ENCODE assay signal across 1 cellular context in the genomic region with DNA sequence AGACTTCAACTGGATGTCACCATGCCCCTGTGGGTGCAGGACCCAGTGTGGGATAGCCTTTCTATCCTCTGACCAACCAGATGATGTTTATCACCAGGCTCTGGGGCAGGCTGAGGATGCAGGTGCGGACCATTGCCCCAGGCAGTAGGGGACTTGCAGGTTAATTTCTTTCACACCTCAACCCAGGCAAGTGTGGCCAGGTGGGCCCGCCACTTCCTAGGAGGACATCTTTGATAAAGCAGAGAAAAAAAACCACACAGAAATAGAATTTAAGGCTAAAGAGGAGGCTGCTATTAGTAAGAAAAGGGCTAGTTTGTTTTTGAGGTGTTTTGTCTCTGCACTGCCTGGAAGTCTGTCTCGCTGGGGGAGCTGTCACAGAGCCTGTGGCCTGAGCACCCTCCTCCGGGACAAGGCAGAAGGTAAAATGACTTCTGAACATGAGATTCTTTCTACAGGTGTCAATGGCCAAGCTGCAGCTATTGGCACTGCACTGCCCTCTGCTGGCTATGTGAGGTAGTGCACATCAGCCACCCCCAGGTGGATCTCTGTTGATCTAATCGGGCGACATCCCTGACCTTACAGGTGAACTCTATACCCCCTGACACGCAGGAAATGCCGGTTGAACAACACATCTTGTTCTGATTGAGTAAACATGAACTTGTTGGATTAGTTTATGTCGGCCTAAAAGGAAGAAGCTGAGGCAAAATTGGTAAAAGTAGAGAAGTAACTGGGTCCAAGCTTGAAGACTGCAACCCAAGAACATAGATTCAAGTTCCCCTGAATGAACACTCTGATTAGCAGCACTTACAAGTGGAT.
TF ChIP-seq lines count a peak whose summit lies in the region.

No MANE protein-coding gene starts in this region.

TF ChIP-seq in HepG2, 621 proteins besides CTCF, POLR2A, EP300 and RAD21 (continued from another document and continues in another):
- TF ChIP-seq, protein P1, sequence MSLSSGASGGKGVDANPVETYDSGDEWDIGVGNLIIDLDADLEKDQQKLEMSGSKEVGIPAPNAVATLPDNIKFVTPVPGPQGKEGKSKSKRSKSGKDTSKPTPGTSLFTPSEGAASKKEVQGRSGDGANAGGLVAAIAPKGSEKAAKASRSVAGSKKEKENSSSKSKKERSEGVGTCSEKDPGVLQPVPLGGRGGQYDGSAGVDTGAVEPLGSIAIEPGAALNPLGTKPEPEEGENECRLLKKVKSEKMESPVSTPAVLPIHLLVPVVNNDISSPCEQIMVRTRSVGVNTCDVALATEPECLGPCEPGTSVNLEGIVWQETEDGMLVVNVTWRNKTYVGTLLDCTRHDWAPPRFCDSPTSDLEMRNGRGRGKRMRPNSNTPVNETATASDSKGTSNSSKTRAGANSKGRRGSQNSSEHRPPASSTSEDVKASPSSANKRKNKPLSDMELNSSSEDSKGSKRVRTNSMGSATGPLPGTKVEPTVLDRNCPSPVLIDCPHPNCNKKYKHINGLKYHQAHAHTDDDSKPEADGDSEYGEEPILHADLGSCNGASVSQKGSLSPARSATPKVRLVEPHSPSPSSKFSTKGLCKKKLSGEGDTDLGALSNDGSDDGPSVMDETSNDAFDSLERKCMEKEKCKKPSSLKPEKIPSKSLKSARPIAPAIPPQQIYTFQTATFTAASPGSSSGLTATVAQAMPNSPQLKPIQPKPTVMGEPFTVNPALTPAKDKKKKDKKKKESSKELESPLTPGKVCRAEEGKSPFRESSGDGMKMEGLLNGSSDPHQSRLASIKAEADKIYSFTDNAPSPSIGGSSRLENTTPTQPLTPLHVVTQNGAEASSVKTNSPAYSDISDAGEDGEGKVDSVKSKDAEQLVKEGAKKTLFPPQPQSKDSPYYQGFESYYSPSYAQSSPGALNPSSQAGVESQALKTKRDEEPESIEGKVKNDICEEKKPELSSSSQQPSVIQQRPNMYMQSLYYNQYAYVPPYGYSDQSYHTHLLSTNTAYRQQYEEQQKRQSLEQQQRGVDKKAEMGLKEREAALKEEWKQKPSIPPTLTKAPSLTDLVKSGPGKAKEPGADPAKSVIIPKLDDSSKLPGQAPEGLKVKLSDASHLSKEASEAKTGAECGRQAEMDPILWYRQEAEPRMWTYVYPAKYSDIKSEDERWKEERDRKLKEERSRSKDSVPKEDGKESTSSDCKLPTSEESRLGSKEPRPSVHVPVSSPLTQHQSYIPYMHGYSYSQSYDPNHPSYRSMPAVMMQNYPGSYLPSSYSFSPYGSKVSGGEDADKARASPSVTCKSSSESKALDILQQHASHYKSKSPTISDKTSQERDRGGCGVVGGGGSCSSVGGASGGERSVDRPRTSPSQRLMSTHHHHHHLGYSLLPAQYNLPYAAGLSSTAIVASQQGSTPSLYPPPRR (CRISPR knock-in tag; IDR thresholded peaks at IDR 0.05; ENCODE audit: borderline replicate concordance): 0 out of 2 replicates have a peak, but pooled peaks have one; percentile 10
- no peak for TF ChIP-seq ZNF558 (CRISPR knock-in tag; IDR thresholded peaks at IDR 0.05; ENCODE audit: borderline replicate concordance)
- TF ChIP-seq FOXO1 (CRISPR knock-in tag; IDR thresholded peaks at IDR 0.05): peak; percentile 64; the same call in 1 of the 2 replicates
- TF ChIP-seq FOXK2 (IDR thresholded peaks at IDR 0.05): no peak
- peak; percentile 39; the same call in 1 of the 2 replicates for TF ChIP-seq SPEN (CRISPR knock-in tag; IDR thresholded peaks at IDR 0.05; ENCODE audit: low read depth)
- peak; percentile 86 for TF ChIP-seq RARA (CRISPR knock-in tag; IDR thresholded peaks at IDR 0.05)
- peak; percentile 60; the same call in 1 of the 2 replicates for TF ChIP-seq SAP130 (CRISPR knock-in tag; IDR thresholded peaks at IDR 0.05; ENCODE audit: low read depth)
- peak; percentile 54; the same call in 1 of the 2 replicates for TF ChIP-seq KDM2A (CRISPR knock-in tag; IDR thresholded peaks at IDR 0.05; ENCODE audit: borderline replicate concordance, low read depth)
- TF ChIP-seq TBX2 (CRISPR knock-in tag; IDR thresholded peaks at IDR 0.05; ENCODE audit: borderline replicate concordance): peak; percentile 48; the same call in 1 of the 2 replicates
- 0 out of 3 replicates have a peak, but pooled peaks have one; percentile 39 for TF ChIP-seq MXI1 (IDR thresholded peaks at IDR 0.05; ENCODE audit: borderline replicate concordance, low read depth, low read length)
- TF ChIP-seq REPIN1 (CRISPR knock-in tag; IDR thresholded peaks at IDR 0.05; ENCODE audit: borderline replicate concordance, low read depth): 0 out of 2 replicates have a peak, but pooled peaks have one; percentile 33
- no peak for TF ChIP-seq ZNF17 (CRISPR knock-in tag; IDR thresholded peaks at IDR 0.05)
- no peak for TF ChIP-seq NCOR1 (IDR thresholded peaks at IDR 0.05; ENCODE audit: borderline replicate concordance, low read length)
- TF ChIP-seq TAF15 (IDR thresholded peaks at IDR 0.05; ENCODE audit: low read depth, low read length, poor library complexity, severe bottlenecking): no peak
- no peak for TF ChIP-seq ZBTB43 (CRISPR knock-in tag; conservative IDR thresholded peaks at IDR 0.05)
- peak; percentile 43 for TF ChIP-seq ZNF501 (CRISPR knock-in tag; IDR thresholded peaks at IDR 0.05)
- no peak for TF ChIP-seq ZNF253 (CRISPR knock-in tag; IDR thresholded peaks at IDR 0.05; ENCODE audit: borderline replicate concordance)
- TF ChIP-seq, protein P2, sequence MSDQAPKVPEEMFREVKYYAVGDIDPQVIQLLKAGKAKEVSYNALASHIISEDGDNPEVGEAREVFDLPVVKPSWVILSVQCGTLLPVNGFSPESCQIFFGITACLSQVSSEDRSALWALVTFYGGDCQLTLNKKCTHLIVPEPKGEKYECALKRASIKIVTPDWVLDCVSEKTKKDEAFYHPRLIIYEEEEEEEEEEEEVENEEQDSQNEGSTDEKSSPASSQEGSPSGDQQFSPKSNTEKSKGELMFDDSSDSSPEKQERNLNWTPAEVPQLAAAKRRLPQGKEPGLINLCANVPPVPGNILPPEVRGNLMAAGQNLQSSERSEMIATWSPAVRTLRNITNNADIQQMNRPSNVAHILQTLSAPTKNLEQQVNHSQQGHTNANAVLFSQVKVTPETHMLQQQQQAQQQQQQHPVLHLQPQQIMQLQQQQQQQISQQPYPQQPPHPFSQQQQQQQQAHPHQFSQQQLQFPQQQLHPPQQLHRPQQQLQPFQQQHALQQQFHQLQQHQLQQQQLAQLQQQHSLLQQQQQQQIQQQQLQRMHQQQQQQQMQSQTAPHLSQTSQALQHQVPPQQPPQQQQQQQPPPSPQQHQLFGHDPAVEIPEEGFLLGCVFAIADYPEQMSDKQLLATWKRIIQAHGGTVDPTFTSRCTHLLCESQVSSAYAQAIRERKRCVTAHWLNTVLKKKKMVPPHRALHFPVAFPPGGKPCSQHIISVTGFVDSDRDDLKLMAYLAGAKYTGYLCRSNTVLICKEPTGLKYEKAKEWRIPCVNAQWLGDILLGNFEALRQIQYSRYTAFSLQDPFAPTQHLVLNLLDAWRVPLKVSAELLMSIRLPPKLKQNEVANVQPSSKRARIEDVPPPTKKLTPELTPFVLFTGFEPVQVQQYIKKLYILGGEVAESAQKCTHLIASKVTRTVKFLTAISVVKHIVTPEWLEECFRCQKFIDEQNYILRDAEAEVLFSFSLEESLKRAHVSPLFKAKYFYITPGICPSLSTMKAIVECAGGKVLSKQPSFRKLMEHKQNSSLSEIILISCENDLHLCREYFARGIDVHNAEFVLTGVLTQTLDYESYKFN (CRISPR knock-in tag; conservative IDR thresholded peaks at IDR 0.05): peak; percentile 43
- TF ChIP-seq WIZ (CRISPR knock-in tag; IDR thresholded peaks at IDR 0.05): no peak
- TF ChIP-seq NFE2 (CRISPR knock-in tag; IDR thresholded peaks at IDR 0.05): no peak
- TF ChIP-seq SP2 (CRISPR knock-in tag; IDR thresholded peaks at IDR 0.05): no peak
- TF ChIP-seq XRCC5 (optimal IDR thresholded peaks at IDR 0.05; ENCODE audit: low read length): no peak
- TF ChIP-seq AHDC1 (CRISPR knock-in tag; IDR thresholded peaks at IDR 0.05; ENCODE audit: borderline replicate concordance): no peak
- no peak for TF ChIP-seq NR0B2 (CRISPR knock-in tag; IDR thresholded peaks at IDR 0.05)
- TF ChIP-seq ARNT (IDR thresholded peaks at IDR 0.05): no peak
- no peak for TF ChIP-seq CHCHD3 (CRISPR knock-in tag; IDR thresholded peaks at IDR 0.05)
- no peak for TF ChIP-seq ZNF550 (CRISPR knock-in tag; IDR thresholded peaks at IDR 0.05; ENCODE audit: borderline replicate concordance)
- TF ChIP-seq ZSCAN21 (CRISPR knock-in tag; IDR thresholded peaks at IDR 0.05; ENCODE audit: borderline replicate concordance): 0 out of 2 replicates have a peak, but pooled peaks have one; percentile 37
- 0 out of 2 replicates have a peak, but pooled peaks have one; percentile 36 for TF ChIP-seq ZNF556 (CRISPR knock-in tag; IDR thresholded peaks at IDR 0.05; ENCODE audit: borderline replicate concordance)
- TF ChIP-seq SMARCE1 (IDR thresholded peaks at IDR 0.05; ENCODE audit: borderline replicate concordance): no peak
- TF ChIP-seq, protein P3, sequence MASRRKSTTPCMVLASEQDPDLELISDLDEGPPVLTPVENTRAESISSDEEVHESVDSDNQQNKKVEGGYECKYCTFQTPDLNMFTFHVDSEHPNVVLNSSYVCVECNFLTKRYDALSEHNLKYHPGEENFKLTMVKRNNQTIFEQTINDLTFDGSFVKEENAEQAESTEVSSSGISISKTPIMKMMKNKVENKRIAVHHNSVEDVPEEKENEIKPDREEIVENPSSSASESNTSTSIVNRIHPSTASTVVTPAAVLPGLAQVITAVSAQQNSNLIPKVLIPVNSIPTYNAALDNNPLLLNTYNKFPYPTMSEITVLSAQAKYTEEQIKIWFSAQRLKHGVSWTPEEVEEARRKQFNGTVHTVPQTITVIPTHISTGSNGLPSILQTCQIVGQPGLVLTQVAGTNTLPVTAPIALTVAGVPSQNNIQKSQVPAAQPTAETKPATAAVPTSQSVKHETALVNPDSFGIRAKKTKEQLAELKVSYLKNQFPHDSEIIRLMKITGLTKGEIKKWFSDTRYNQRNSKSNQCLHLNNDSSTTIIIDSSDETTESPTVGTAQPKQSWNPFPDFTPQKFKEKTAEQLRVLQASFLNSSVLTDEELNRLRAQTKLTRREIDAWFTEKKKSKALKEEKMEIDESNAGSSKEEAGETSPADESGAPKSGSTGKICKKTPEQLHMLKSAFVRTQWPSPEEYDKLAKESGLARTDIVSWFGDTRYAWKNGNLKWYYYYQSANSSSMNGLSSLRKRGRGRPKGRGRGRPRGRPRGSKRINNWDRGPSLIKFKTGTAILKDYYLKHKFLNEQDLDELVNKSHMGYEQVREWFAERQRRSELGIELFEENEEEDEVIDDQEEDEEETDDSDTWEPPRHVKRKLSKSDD (CRISPR knock-in tag; IDR thresholded peaks at IDR 0.05; ENCODE audit: low read depth): peak; percentile 67; the same call in 1 of the 2 replicates
- TF ChIP-seq GMEB2 (CRISPR knock-in tag; IDR thresholded peaks at IDR 0.05; ENCODE audit: low read depth): no peak
- no peak for TF ChIP-seq ZNF589 (CRISPR knock-in tag; conservative IDR thresholded peaks at IDR 0.05)
- TF ChIP-seq ZFP90 (CRISPR knock-in tag; IDR thresholded peaks at IDR 0.05; ENCODE audit: borderline replicate concordance): no peak
